Comparison of ENCODE assay signal across 8 cellular contexts in genomic region chr14:90815567-90815816, GRCh38. TPM values are rescaled to one million over a fixed set of nuclear protein-coding genes. Genes with fewer than 3 reads are reported as not detected.
A peak's percentile ranks its signal among the peaks of the same experiment; 100 is the strongest.
DNase-seq lines count a peak whose midpoint lies in the region; ATAC-seq and TF ChIP-seq lines count a peak whose summit lies in the region.

No MANE protein-coding gene starts in this region.

- no peaks in the 10 kb centered on the region for H3K9me3 Mint-ChIP-seq in activated CD4-positive, alpha-beta T cell treated with anti-CD3 and anti-CD28 coated beads, Interleukin-2, amount 10 ng/mL, durations not matched to agents 7 days and 5 days
- no peaks in the 10 kb centered on the region for H3K9me3 Mint-ChIP-seq in MCF 10A (ENCODE audit: unreplicated experiment)

- intact Hi-C loops in MCF 10A (cut with micrococcal nuclease) (no loop called here), tibial artery (cut with DNase I; ENCODE audit: low total_unique reads) (loop anchor here (10.0 kb wide), 2 partner anchors 421 to 491 kb away; partner anchors contain the start of gene CALM1)

- H3K27me3 ChIP-seq in mesenchymal stem cell (ENCODE audit: control insufficient read depth in 1 of 2, insufficient read depth in 1 of 2, low read length in 2 of 2) = peaks cover 3 to 20% of the 10 kb centered on the region in 2 experiments
- H3K27me3 ChIP-seq in tibial artery = no peaks in the 10 kb centered on the region

- H2AK5ac ChIP-seq in mesenchymal stem cell (ENCODE audit: low read length, severe bottlenecking) = no peak overlapping the region

- TF ChIP-seq CTCF in MCF 10A (IDR thresholded peaks at IDR 0.05; ENCODE audit: unreplicated experiment) = no peak
- TF ChIP-seq CTCF in tibial artery (IDR thresholded peaks at IDR 0.05) = no peak

- H2BK5ac ChIP-seq in mesenchymal stem cell (ENCODE audit: low read depth, low read length, poor library complexity, severe bottlenecking) = no peak overlapping the region

- no peaks in the 10 kb centered on the region for H3K36me3 Mint-ChIP-seq in activated CD4-positive, alpha-beta T cell treated with anti-CD3 and anti-CD28 coated beads, Interleukin-2, amount 10 ng/mL, durations not matched to agents 7 days and 5 days (ENCODE audit: low read depth)
- H3K36me3 Mint-ChIP-seq in MCF 10A (ENCODE audit: insufficient read depth, unreplicated experiment) = no peaks in the 10 kb centered on the region

- H3K18ac ChIP-seq in mesenchymal stem cell (ENCODE audit: low read depth in 1 of 2, low read length in 2 of 2) = peak overlapping the region in 1 of 2 experiments; percentile 86

- peaks cover 3% of the 10 kb centered on the region for H3K4me1 Mint-ChIP-seq in activated CD4-positive, alpha-beta T cell treated with anti-CD3 and anti-CD28 coated beads, Interleukin-2, amount 10 ng/mL, durations not matched to agents 7 days and 5 days
- H3K4me1 Mint-ChIP-seq in MCF 10A (ENCODE audit: insufficient read depth, unreplicated experiment) = peaks cover 9% of the 10 kb centered on the region

- peak overlapping the region; percentile 75 for H3K4me2 ChIP-seq in mesenchymal stem cell (ENCODE audit: low read length, poor library complexity, severe bottlenecking)

- H4K91ac ChIP-seq in mesenchymal stem cell (ENCODE audit: low read length) = no peak overlapping the region

- POLR2A ChIA-PET in activated CD4-positive, alpha-beta T cell treated with anti-CD3 and anti-CD28 coated beads, Interleukin-2, amount 10 ng/mL, durations not matched to agents 7 days and 5 days (lab: Charles Lee) = no interaction called here
- POLR2A ChIA-PET in MCF 10A (lab: Yijun Ruan, JAX) = no interaction called here

- 26% methylated on average over 6 of the region's 6 CpGs for WGBS in mesenchymal stem cell

- no peak for DNase-seq in activated CD4-positive, alpha-beta T cell treated with anti-CD3 and anti-CD28 coated beads, Interleukin-2, amount 10 ng/mL, durations not matched to agents 7 days and 5 days
- DNase-seq in activated CD4-positive, alpha-beta T cell treated with anti-CD3 and anti-CD28 coated beads, Interleukin-2, amount 50 U/mL, for 4 hours = no peak
- no peak for DNase-seq in MCF 10A (ENCODE audit: unreplicated experiment)
- DNase-seq in mesenchymal stem cell = no peak
- DNase-seq in tibial artery = no peak
- DNase-seq in NCI-H526 treated with DMSO at 0.1 percent for 48 hours (lab: John Stamatoyannopoulos, UW) = no peak
- no peak for DNase-seq in SKM-1 treated with dmso at 0.1 percent for 144 hours (lab: John Stamatoyannopoulos, UW; ENCODE audit: unreplicated experiment)

- CTCF ChIA-PET in activated CD4-positive, alpha-beta T cell treated with anti-CD3 and anti-CD28 coated beads, Interleukin-2, amount 10 ng/mL, durations not matched to agents 7 days and 5 days (lab: Charles Lee) = interaction anchor here (0.8 kb wide), 1 partner anchor 14 kb away, joined by 4 read pairs; no protein-coding TSS in a partner anchor
- CTCF ChIA-PET in MCF 10A (lab: Yijun Ruan, JAX) = interaction anchor here (0.6 to 1.3 kb wide), 2 partner anchors 19 to 28 kb away, joined by 3 read pairs; no protein-coding TSS in a partner anchor

- peaks cover 0 to 4% of the 10 kb centered on the region in 2 experiments for H3K36me3 ChIP-seq in mesenchymal stem cell (ENCODE audit: control insufficient read depth in 1 of 2, insufficient read depth in 2 of 2, low read depth in 1 of 2, low read length in 2 of 2)
- H3K36me3 ChIP-seq in tibial artery = no peaks in the 10 kb centered on the region

- H3K27ac ChIP-seq in mesenchymal stem cell (ENCODE audit: low read length, poor library complexity, severe bottlenecking) (no peak overlapping the region), tibial artery (peak overlapping the region; percentile 52 to 55)

- H2BK12ac ChIP-seq in mesenchymal stem cell (ENCODE audit: low read length in 2 of 2) = no peak overlapping the region

- no peak overlapping the region for H2BK15ac ChIP-seq in mesenchymal stem cell (ENCODE audit: low read depth, poor library complexity, severe bottlenecking)

- peak overlapping the region; percentile 93 for H3K9ac ChIP-seq in mesenchymal stem cell (ENCODE audit: low read length)

- H3K9me3 ChIP-seq in mesenchymal stem cell (ENCODE audit: control insufficient read depth, low read length) (no peaks in the 10 kb centered on the region), tibial artery (no peaks in the 10 kb centered on the region)

- peak overlapping the region; percentile 83 to 95 for H3K4me3 ChIP-seq in mesenchymal stem cell (ENCODE audit: insufficient read depth in 1 of 2, low read depth in 1 of 2, low read length in 2 of 2)
- peak overlapping the region; percentile 61 to 83 for H3K4me3 ChIP-seq in tibial artery

- ATAC-seq in HG02763 (IDR thresholded peaks at IDR 0.05; ENCODE audit: unreplicated experiment) = no peak

- H3K79me1 ChIP-seq in mesenchymal stem cell (replicated peaks; ENCODE audit: low read length, poor library complexity, severe bottlenecking) = peaks cover 34% of the 10 kb centered on the region

- H4K8ac ChIP-seq in mesenchymal stem cell (ENCODE audit: low read length) = peak overlapping the region; percentile 52

- no peak overlapping the region for H3K27ac Mint-ChIP-seq in activated CD4-positive, alpha-beta T cell treated with anti-CD3 and anti-CD28 coated beads, Interleukin-2, amount 10 ng/mL, durations not matched to agents 7 days and 5 days
- H3K27ac Mint-ChIP-seq in MCF 10A (ENCODE audit: low read depth, unreplicated experiment) = peak overlapping the region; percentile 65

- no peak overlapping the region for H2AFZ ChIP-seq in mesenchymal stem cell (ENCODE audit: low read depth, low read length)

- H3K4ac ChIP-seq in mesenchymal stem cell (ENCODE audit: low read depth in 1 of 2, low read length in 2 of 2) = peak overlapping the region in 1 of 2 experiments; percentile 73

- no peak overlapping the region for H3K14ac ChIP-seq in mesenchymal stem cell (ENCODE audit: low read length in 2 of 2)

- peak overlapping the region; percentile 58 for H3K4me3 Mint-ChIP-seq in activated CD4-positive, alpha-beta T cell treated with anti-CD3 and anti-CD28 coated beads, Interleukin-2, amount 10 ng/mL, durations not matched to agents 7 days and 5 days
- peak overlapping the region; percentile 66 for H3K4me3 Mint-ChIP-seq in MCF 10A (ENCODE audit: unreplicated experiment)

- BruUV-seq in MCF 10A (replicated peaks; lab: Mats Ljungman, UMichigan) = no TSS peak

- H3K27me3 Mint-ChIP-seq in activated CD4-positive, alpha-beta T cell treated with anti-CD3 and anti-CD28 coated beads, Interleukin-2, amount 10 ng/mL, durations not matched to agents 7 days and 5 days = peaks cover 23% of the 10 kb centered on the region
- no peaks in the 10 kb centered on the region for H3K27me3 Mint-ChIP-seq in MCF 10A (ENCODE audit: insufficient read depth, unreplicated experiment)

- no peak overlapping the region for H3K23ac ChIP-seq in mesenchymal stem cell (ENCODE audit: low read length in 2 of 2)

- H2BK120ac ChIP-seq in mesenchymal stem cell (ENCODE audit: low read depth, low read length) = peak overlapping the region; percentile 92

- H3K4me1 ChIP-seq in mesenchymal stem cell (ENCODE audit: control insufficient read depth, insufficient read depth, low read depth, low read length) = peaks cover 18% of the 10 kb centered on the region
- H3K4me1 ChIP-seq in tibial artery = peaks cover 0 to 20% (median 12%) of the 10 kb centered on the region in 4 donors

RNA-seq across cellular contexts. Expression of gene TTC7B, which starts 0.7 kb away (rescaled TPM):
- 1 to 10 TPM; 2.7 to 2.9 TPM for total RNA-seq in activated CD4-positive, alpha-beta T cell treated with anti-CD3 and anti-CD28 coated beads, Interleukin-2, amount 10 ng/mL, durations not matched to agents 7 days and 5 days
- total RNA-seq in MCF 10A (2022) = 31.1 and 52.8 TPM in 2 replicates
- polyA plus RNA-seq in mesenchymal stem cell (2013, experiment 1 of 2) = 28.7 TPM
- 28.3 TPM for polyA plus RNA-seq in mesenchymal stem cell (2013, experiment 2 of 2)
